Comparison of ENCODE assay signal across 19 cellular contexts in the genomic region with DNA sequence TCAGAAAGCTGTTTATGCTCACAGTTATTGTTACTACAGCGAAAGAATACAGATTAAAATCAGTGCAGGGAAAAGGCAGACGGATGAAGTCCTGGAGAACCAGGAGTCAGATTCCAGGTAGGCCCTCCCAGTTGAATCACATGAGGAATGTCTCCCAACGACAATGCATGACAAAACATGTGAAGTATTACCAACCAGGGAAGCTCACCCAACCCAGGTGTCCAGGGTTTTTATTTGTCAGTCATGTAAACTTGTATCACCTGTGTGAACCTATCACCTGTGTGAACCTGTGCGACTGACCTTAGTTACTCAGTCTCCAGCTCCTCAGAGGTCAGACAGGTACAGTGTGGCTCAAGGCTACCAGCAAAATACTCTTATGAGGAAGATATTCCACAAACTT.
DNase-seq lines count a peak whose midpoint lies in the region; FAIRE-seq and TF ChIP-seq lines count a peak whose summit lies in the region.
"Had no signal": no experiment of that assay in that cellular context is flagged by ENCODE, and none has a peak within 500 bp of the region (broad histone marks: within the 10 kb centered on the region; RNA-seq: fewer than 3 reads in every experiment).

No MANE protein-coding gene starts in this region.

- H3K27ac ChIP-seq in kidney (ENCODE audit: low read depth in 2 of 2, low read length in 2 of 2), result peak overlapping the region; percentile 0 to 2
- no peak overlapping the region for H3K27ac ChIP-seq in small intestine (ENCODE audit: low read depth in 1 of 2, low read length in 1 of 2)
- H3K27ac ChIP-seq: HL-60, Peyer's patch had no signal

- 69 to 84% (median 75%) methylated on average over 4 of the region's 4 CpGs for WGBS in small intestine, 3 donors

- no peak for TF ChIP-seq CTCF in bronchial epithelial cell (IDR thresholded peaks at IDR 0.05; ENCODE audit: insufficient read depth, low read length, severe bottlenecking)
- TF ChIP-seq CTCF in kidney (IDR thresholded peaks at IDR 0.05; ENCODE audit: borderline replicate concordance, extremely low read depth, insufficient read depth), result no peak

- intact Hi-C loops in kidney (cut with DNase I), result no loop called here

- H3K9me3 ChIP-seq in kidney (ENCODE audit: control insufficient read depth in 1 of 2, low read length in 2 of 2), result no peaks in the 10 kb centered on the region
- H3K9me3 ChIP-seq in small intestine (ENCODE audit: control insufficient read depth, low read depth), result no peaks in the 10 kb centered on the region
- H3K9me3 ChIP-seq: Peyer's patch had no signal

- FAIRE-seq in bronchial epithelial cell (lab: Jason Lieb, UNC) (peak; percentile 66), kidney (lab: Jason Lieb, UNC) (no peak), small intestine (lab: Jason Lieb, UNC) (no peak), GM12891 (lab: Jason Lieb, UNC) (no peak)

- H3K27me3 ChIP-seq in bronchial epithelial cell (ENCODE audit: control insufficient read depth, insufficient read depth, low read length), result no peaks in the 10 kb centered on the region
- H3K27me3 ChIP-seq in small intestine (ENCODE audit: control insufficient read depth in 2 of 2, insufficient read depth in 2 of 2, low read length in 2 of 2), result no peaks in the 10 kb centered on the region
- H3K27me3 ChIP-seq: Peyer's patch had no signal

- no peak overlapping the region for H3K4me3 ChIP-seq in bronchial epithelial cell (ENCODE audit: low read depth, low read length)
- H3K4me3 ChIP-seq in kidney (ENCODE audit: low read length in 2 of 2), result no peak overlapping the region
- no peak overlapping the region for H3K4me3 ChIP-seq in small intestine (ENCODE audit: low read depth in 1 of 2, low read length in 2 of 2)
- H3K4me3 ChIP-seq: Peyer's patch had no signal

- H3K4me1 ChIP-seq in kidney (ENCODE audit: control insufficient read depth in 1 of 2, insufficient read depth in 1 of 2, low read depth in 1 of 2, low read length in 2 of 2) (peaks cover 16 to 36% of the 10 kb centered on the region in 2 donors), small intestine (ENCODE audit: control insufficient read depth in 2 of 2, insufficient read depth in 1 of 2, low read depth in 1 of 2, low read length in 1 of 2) (peaks cover 0 to 4% of the 10 kb centered on the region in 2 donors)
- H3K4me1 ChIP-seq: Peyer's patch had no signal

- TF ChIP-seq POLR2A in GM12891 (IDR thresholded peaks at IDR 0.05; ENCODE audit: low read depth, low read length), result no peak

- peak overlapping the region in 1 of 2 donors; percentile 13 for H3K9ac ChIP-seq in kidney (ENCODE audit: low read length in 2 of 2)

- H3K36me3 ChIP-seq in bronchial epithelial cell (ENCODE audit: control insufficient read depth, insufficient read depth, low read length) (no peaks in the 10 kb centered on the region), kidney (ENCODE audit: control insufficient read depth in 1 of 2, insufficient read depth in 2 of 2, low read length in 2 of 2) (no peaks in the 10 kb centered on the region), small intestine (ENCODE audit: control insufficient read depth in 2 of 2, insufficient read depth in 2 of 2, low read length in 2 of 2) (no peaks in the 10 kb centered on the region)
- H3K36me3 ChIP-seq: Peyer's patch had no signal

- DNase-seq in HPDE6-E6E7 (ENCODE audit: extremely low spot score) (peak; percentile 41), bronchial epithelial cell (ENCODE audit: low read depth) (peak; percentile 80), kidney (no peak), small intestine (peak; percentile 13), OCI-M2 (lab: John Stamatoyannopoulos, UW; ENCODE audit: unreplicated experiment) (no peak), GM12891 (ENCODE audit: insufficient read length, low spot score) (no peak), kidney glomerular epithelial cell (lab: John Stamatoyannopoulos, UW) (no peak)
- DNase-seq: ACHN; CD4-positive, CD25-positive, alpha-beta regulatory T cell; DMS53; GOT3; MM.1S; NCI-H1105; NCI-H187; NCI-H2171 treated with DMSO at 0.1 percent for 48 hours; NCI-H82; Peyer's patch; SHP77 treated with DMSO at 0.1 percent for 48 hours had no signal

TF ChIP-seq in GM12891, 5 proteins besides CTCF, POLR2A, EP300 and RAD21:
- TF ChIP-seq POU2F2 (IDR thresholded peaks at IDR 0.05; ENCODE audit: low read depth, low read length), result no peak
- TF ChIP-seq PAX5 (IDR thresholded peaks at IDR 0.05; ENCODE audit: insufficient read depth, low read length, severe bottlenecking), result no peak
- TF ChIP-seq POLR2AphosphoS5 (IDR thresholded peaks at IDR 0.05; ENCODE audit: low read depth, low read length), result no peak
- TF ChIP-seq TAF1 (IDR thresholded peaks at IDR 0.05; ENCODE audit: low read depth, low read length), result no peak
- no peak for TF ChIP-seq SPI1 (IDR thresholded peaks at IDR 0.05; ENCODE audit: low read depth, low read length)

Comparison
In these comparisons a context has a peak if more than half of its experiments do, and no peak if none do; other contexts are left out.
1. DNase-seq: peak in HPDE6-E6E7 (single experiment), bronchial epithelial cell (single experiment) and small intestine (single experiment); none in kidney (single experiment), OCI-M2 (single experiment), GM12891 (single experiment) and kidney glomerular epithelial cell (single experiment).
2. H3K27ac ChIP-seq: peak in kidney (2 of 2); none in small intestine (0 of 2).